In genomic region chr4:132614682-132615081, GRCh38 we compare ENCODE assay signal across 13 cellular contexts.
DNase-seq lines count a peak whose midpoint lies in the region; ATAC-seq, FAIRE-seq and TF ChIP-seq lines count a peak whose summit lies in the region.
"Had no signal": no experiment of that assay in that cellular context is flagged by ENCODE, and none has a peak within 500 bp of the region (broad histone marks: within the 10 kb centered on the region; RNA-seq: fewer than 3 reads in every experiment).

No MANE protein-coding gene starts in this region.

- no peaks in the 10 kb centered on the region for H4K20me1 ChIP-seq in SK-N-SH (ENCODE audit: insufficient read depth)
- H4K20me1 ChIP-seq in OCI-LY1 (ENCODE audit: insufficient read depth, low read length) = no peaks in the 10 kb centered on the region
- no peaks in the 10 kb centered on the region for H4K20me1 ChIP-seq in smooth muscle cell (ENCODE audit: low read depth)

- DNase-seq in SK-N-SH (no peak), smooth muscle cell (lab: John Stamatoyannopoulos, UW; ENCODE audit: unreplicated experiment) (no peak), thyroid gland (no peak), NCI-H345 (lab: John Stamatoyannopoulos, UW) (no peak)
- DNase-seq: activated CD4-positive, alpha-beta memory T cell treated with anti-CD3 and anti-CD28 coated beads for 36 hours; activated naive CD4-positive, alpha-beta T cell treated with anti-CD3 and anti-CD28 coated beads, Interleukin-2, amount 10 ng/mL, durations not matched to agents 7 days and 5 days; H7; NCI-H446 had no signal

- H3K4me2 ChIP-seq in SK-N-SH (no peak overlapping the region), OCI-LY1 (ENCODE audit: low read length) (no peak overlapping the region), smooth muscle cell (no peak overlapping the region)

- no peak for TF ChIP-seq EP300 in SK-N-SH (IDR thresholded peaks at IDR 0.05; ENCODE audit: borderline replicate concordance in 1 of 2, low read depth in 1 of 2, low read length in 1 of 2)

- H3K9me2 ChIP-seq in SK-N-SH (no peaks in the 10 kb centered on the region), OCI-LY1 (ENCODE audit: low read depth, low read length) (no peaks in the 10 kb centered on the region)

- H3K79me2 ChIP-seq in SK-N-SH (ENCODE audit: insufficient read depth) = no peaks in the 10 kb centered on the region
- no peaks in the 10 kb centered on the region for H3K79me2 ChIP-seq in OCI-LY1 (ENCODE audit: insufficient read depth, low read length)
- H3K79me2 ChIP-seq in smooth muscle cell (ENCODE audit: low read depth) = no peaks in the 10 kb centered on the region

- TF ChIP-seq RAD21 in SK-N-SH (IDR thresholded peaks at IDR 0.05; ENCODE audit: low read length) = no peak

- CTCF ChIA-PET in SK-N-SH (lab: Yijun Ruan, JAX) = interaction anchor here (1.2 kb wide), 1 partner anchor 23 kb away, joined by 3 read pairs; no protein-coding TSS in a partner anchor

- H3K27ac ChIP-seq in SK-N-SH (ENCODE audit: low read depth in 2 of 2, low read length in 1 of 2) = no peak overlapping the region
- no peak overlapping the region for H3K27ac ChIP-seq in OCI-LY1 (ENCODE audit: low read depth, low read length, poor library complexity, severe bottlenecking)
- H3K27ac ChIP-seq in smooth muscle cell (ENCODE audit: low read depth) = no peak overlapping the region
- no peak overlapping the region for H3K27ac ChIP-seq in thyroid gland

- intact Hi-C loops in thyroid gland (cut with DNase I) = no loop called here

- peak; percentile 68 for TF ChIP-seq CTCF in SK-N-SH (IDR thresholded peaks at IDR 0.05)
- TF ChIP-seq CTCF in OCI-LY1 (IDR thresholded peaks at IDR 0.05; ENCODE audit: low read length) = peak; percentile 46
- TF ChIP-seq CTCF in smooth muscle cell (IDR thresholded peaks at IDR 0.05; ENCODE audit: borderline replicate concordance, insufficient read depth, poor library complexity, severe bottlenecking) = peak; percentile 62
- no peak for TF ChIP-seq CTCF in thyroid gland (IDR thresholded peaks at IDR 0.05)

- POLR2A ChIA-PET in SK-N-SH (lab: Yijun Ruan, JAX) = no interaction called here

- H3K27me3 ChIP-seq in SK-N-SH (ENCODE audit: insufficient read depth) = no peaks in the 10 kb centered on the region
- no peaks in the 10 kb centered on the region for H3K27me3 ChIP-seq in OCI-LY1 (ENCODE audit: insufficient read depth, low read length)
- no peaks in the 10 kb centered on the region for H3K27me3 ChIP-seq in smooth muscle cell (ENCODE audit: low read depth)
- no peaks in the 10 kb centered on the region for H3K27me3 ChIP-seq in thyroid gland

- peak; percentile 83 for FAIRE-seq in endometrium (lab: Jason Lieb, UNC)

- H3F3A ChIP-seq in SK-N-SH (replicated peaks; ENCODE audit: insufficient read depth) (no peaks in the 10 kb centered on the region), OCI-LY1 (ENCODE audit: insufficient read depth, low read length) (no peaks in the 10 kb centered on the region), smooth muscle cell (ENCODE audit: low read depth) (no peaks in the 10 kb centered on the region)

- H3K9ac ChIP-seq in SK-N-SH (no peak overlapping the region), OCI-LY1 (ENCODE audit: low read length) (no peak overlapping the region; the same call in 1 of the 2 replicates), smooth muscle cell (ENCODE audit: low read depth) (no peak overlapping the region)

- ATAC-seq in SK-N-SH treated with all-trans-retinoic acid at 6 μM for 48 hours (no peak), HG02610 (IDR thresholded peaks at IDR 0.05; ENCODE audit: unreplicated experiment) (no peak)
- ATAC-seq: stimulated activated effector memory CD8-positive, alpha-beta T cell treated with anti-CD3 and anti-CD28 coated beads, Interleukin-12 subunit alpha, Interleukin-12 subunit beta, amount 100 ng/mL, for 72 hours had no signal

- H3K9me3 ChIP-seq in SK-N-SH = no peaks in the 10 kb centered on the region
- H3K9me3 ChIP-seq in OCI-LY1 (ENCODE audit: low read length) = peaks cover 10% of the 10 kb centered on the region
- no peaks in the 10 kb centered on the region for H3K9me3 ChIP-seq in smooth muscle cell (replicated peaks; ENCODE audit: low read depth)
- H3K9me3 ChIP-seq in thyroid gland = no peaks in the 10 kb centered on the region

- TF ChIP-seq POLR2A in thyroid gland (IDR thresholded peaks at IDR 0.05) = no peak

- H3K4me3 ChIP-seq in SK-N-SH (ENCODE audit: low read depth in 2 of 2, low read length in 1 of 2) (no peak overlapping the region), OCI-LY1 (ENCODE audit: low read depth, low read length, poor library complexity, severe bottlenecking) (no peak overlapping the region), smooth muscle cell (no peak overlapping the region), thyroid gland (replicated peaks in 1 of 3) (no peak overlapping the region)

- H2AFZ ChIP-seq in SK-N-SH (ENCODE audit: low read depth) (no peak overlapping the region), OCI-LY1 (ENCODE audit: low read length) (no peak overlapping the region), smooth muscle cell (ENCODE audit: low read depth) (peak overlapping the region; percentile 43)

- H3K4me1 ChIP-seq in SK-N-SH (ENCODE audit: control insufficient read depth in 1 of 2, insufficient read depth in 2 of 2, low read depth in 1 of 2, low read length in 1 of 2) (no peaks in the 10 kb centered on the region), OCI-LY1 (ENCODE audit: insufficient read depth, low read length, severe bottlenecking) (peaks cover 22% of the 10 kb centered on the region), smooth muscle cell (ENCODE audit: low read depth) (no peaks in the 10 kb centered on the region), thyroid gland (no peaks in the 10 kb centered on the region)

- H3K36me3 ChIP-seq in SK-N-SH (replicated peaks in 1 of 2; ENCODE audit: control insufficient read depth in 1 of 2, insufficient read depth in 2 of 2, low read length in 1 of 2) = no peaks in the 10 kb centered on the region
- H3K36me3 ChIP-seq in OCI-LY1 (ENCODE audit: insufficient read depth, low read length) = no peaks in the 10 kb centered on the region; the same call in 1 of the 2 replicates
- no peaks in the 10 kb centered on the region for H3K36me3 ChIP-seq in smooth muscle cell (ENCODE audit: low read depth)
- no peaks in the 10 kb centered on the region for H3K36me3 ChIP-seq in thyroid gland

TF ChIP-seq in SK-N-SH, 30 proteins besides CTCF, POLR2A, EP300 and RAD21 (continues in another document):
- TF ChIP-seq SMC3 (IDR thresholded peaks at IDR 0.05; ENCODE audit: low read depth, low read length) (no peak), PBX3 (IDR thresholded peaks at IDR 0.05) (no peak), CHD2 (IDR thresholded peaks at IDR 0.05; ENCODE audit: low read length, partially characterized antibody) (no peak), RCOR1 (IDR thresholded peaks at IDR 0.05; ENCODE audit: low read length) (no peak), GABPA (IDR thresholded peaks at IDR 0.05; ENCODE audit: low read depth) (no peak), ELF1 (IDR thresholded peaks at IDR 0.05) (no peak), JUND (IDR thresholded peaks at IDR 0.05) (no peak), POLR2AphosphoS5 (IDR thresholded peaks at IDR 0.05; ENCODE audit: low read depth, low read length) (no peak), MXI1 (IDR thresholded peaks at IDR 0.05; ENCODE audit: low read depth, low read length) (no peak), EZH2phosphoT487 (IDR thresholded peaks at IDR 0.05; ENCODE audit: borderline replicate concordance, low read depth) (no peak), SIN3A (IDR thresholded peaks at IDR 0.05; ENCODE audit: borderline replicate concordance, low read depth, low read length) (no peak), TCF12 (IDR thresholded peaks at IDR 0.05) (no peak), FOSL2 (IDR thresholded peaks at IDR 0.05; ENCODE audit: borderline replicate concordance, low read depth) (no peak), TAF1 (IDR thresholded peaks at IDR 0.05; ENCODE audit: borderline replicate concordance, low read depth, low read length) (no peak)

TF ChIP-seq in SK-N-SH treated with all-trans-retinoic acid at 6 μM for 48 hours, 23 proteins besides CTCF, POLR2A, EP300 and RAD21 (continues in another document):
- TF ChIP-seq ZFP3 (CRISPR knock-in tag; IDR thresholded peaks at IDR 0.05) (no peak), ZFP30 (CRISPR knock-in tag; IDR thresholded peaks at IDR 0.05) (no peak), CREB5 (CRISPR knock-in tag; IDR thresholded peaks at IDR 0.05; ENCODE audit: low read depth) (no peak), GLIS3 (CRISPR knock-in tag; IDR thresholded peaks at IDR 0.05) (no peak), CSRNP3 (CRISPR knock-in tag; IDR thresholded peaks at IDR 0.05) (no peak)

Comparison
In these comparisons a context has a peak if more than half of its experiments do, and no peak if none do; other contexts are left out.
1. CTCF ChIP-seq: peak in SK-N-SH (single experiment), OCI-LY1 (single experiment) and smooth muscle cell (single experiment); none in thyroid gland (0 of 6).